In genomic region chr6:11575408-11576033, GRCh38 we compare ENCODE assay signal across 8 cellular contexts. TPM values are rescaled to one million over a fixed set of nuclear protein-coding genes. Genes with fewer than 3 reads are reported as not detected.
DNase-seq lines count a peak whose midpoint lies in the region; ATAC-seq, FAIRE-seq and TF ChIP-seq lines count a peak whose summit lies in the region.

No MANE protein-coding gene starts in this region.

- CTCF ChIA-PET in Panc1 (lab: Charles Lee): interaction anchor here (0.5 to 1.2 kb wide), 6 partner anchors 35 to 1097 kb away, joined by 3 to 6 read pairs (median 4); no protein-coding TSS in a partner anchor

- no peaks in the 10 kb centered on the region for H3K36me3 Mint-ChIP-seq in activated T-helper 2 cell treated with anti-CD3 and anti-CD28 coated beads, Interferon-gamma antibody, Interleukin-2, Interleukin-4, amounts not matched to agents 10 μg/mL and 5 μg/mL and 100 μg/mL, durations not matched to agents 14 hours and 24 hours and 36 hours (ENCODE audit: low read depth)
- H3K36me3 Mint-ChIP-seq in osteocyte (ENCODE audit: unreplicated experiment): no peaks in the 10 kb centered on the region

- intact Hi-C loops in Panc1 (cut with micrococcal nuclease; ENCODE audit: unreplicated experiment): loop anchor here (2.0 to 5.0 kb wide), 2 partner anchors 79 to 433 kb away; no protein-coding TSS in a partner anchor
- intact Hi-C loops in activated T-helper 2 cell treated with anti-CD3 and anti-CD28 coated beads, Interferon-gamma antibody, Interleukin-2, Interleukin-4, amounts not matched to agents 10 μg/mL and 5 μg/mL and 100 μg/mL, durations not matched to agents 14 hours and 24 hours and 36 hours (cut with micrococcal nuclease): loop anchor here (2.0 to 5.0 kb wide), 3 partner anchors 78 to 621 kb away; no protein-coding TSS in a partner anchor

- peaks cover 3% of the 10 kb centered on the region for H3K4me1 Mint-ChIP-seq in activated T-helper 2 cell treated with anti-CD3 and anti-CD28 coated beads, Interferon-gamma antibody, Interleukin-2, Interleukin-4, amounts not matched to agents 10 μg/mL and 5 μg/mL and 100 μg/mL, durations not matched to agents 14 hours and 24 hours and 36 hours (ENCODE audit: low read depth)
- H3K4me1 Mint-ChIP-seq in osteocyte (ENCODE audit: unreplicated experiment): peaks cover 3% of the 10 kb centered on the region

- POLR2A ChIA-PET in Panc1 (lab: Charles Lee): no interaction called here

- ATAC-seq in GM21528 (IDR thresholded peaks at IDR 0.05; ENCODE audit: low FRiP score, unreplicated experiment) (peak; percentile 93), Panc1 (peak; percentile 100)

- H3K27me3 ChIP-seq in Panc1 (ENCODE audit: control insufficient read depth, insufficient read depth, low read length): no peaks in the 10 kb centered on the region

- H3K9me3 Mint-ChIP-seq in activated T-helper 2 cell treated with anti-CD3 and anti-CD28 coated beads, Interferon-gamma antibody, Interleukin-2, Interleukin-4, amounts not matched to agents 10 μg/mL and 5 μg/mL and 100 μg/mL, durations not matched to agents 14 hours and 24 hours and 36 hours: no peaks in the 10 kb centered on the region
- H3K9me3 Mint-ChIP-seq in osteocyte (ENCODE audit: unreplicated experiment): no peaks in the 10 kb centered on the region

- FAIRE-seq in frontal cortex (lab: Jason Lieb, UNC): no peak

- H3K9me3 ChIP-seq in Panc1 (ENCODE audit: control insufficient read depth, insufficient read depth, low read depth, low read length): no peaks in the 10 kb centered on the region

- no peaks in the 10 kb centered on the region for H3K4me1 ChIP-seq in Panc1 (ENCODE audit: control insufficient read depth, insufficient read depth, low read length)

- H3K27me3 Mint-ChIP-seq in activated T-helper 2 cell treated with anti-CD3 and anti-CD28 coated beads, Interferon-gamma antibody, Interleukin-2, Interleukin-4, amounts not matched to agents 10 μg/mL and 5 μg/mL and 100 μg/mL, durations not matched to agents 14 hours and 24 hours and 36 hours (ENCODE audit: low read depth): peaks cover 2% of the 10 kb centered on the region
- no peaks in the 10 kb centered on the region for H3K27me3 Mint-ChIP-seq in osteocyte (ENCODE audit: unreplicated experiment)

- in situ Hi-C loops in Panc1 (cut with HindIII; ENCODE audit: low pct_unique_long_range_greater_than_20kb, low sequenced_read_pairs): no loop called here

- peak; percentile 74 for DNase-seq in GDM1 (lab: John Stamatoyannopoulos, UW)
- peak in 40 of 76 experiments; percentile 3 to 72 (median 32) for DNase-seq in HUDEP-2 (lab: John Stamatoyannopoulos, UW; ENCODE audit: unreplicated experiment in 76 of 76)
- DNase-seq in Panc1 (ENCODE audit: low read depth, low spot score): peak; percentile 82
- peak; percentile 24 for DNase-seq in activated T-helper 2 cell treated with anti-CD3 and anti-CD28 coated beads, Interferon-gamma antibody, Interleukin-2, Interleukin-4, amounts not matched to agents 10 μg/mL and 5 μg/mL and 100 μg/mL, durations not matched to agents 14 hours and 24 hours and 36 hours (ENCODE audit: low spot score)
- peak; percentile 22 to 33 for DNase-seq in frontal cortex (ENCODE audit: low spot score in 2 of 2)
- no peak for DNase-seq in osteocyte (ENCODE audit: extremely low spot score, unreplicated experiment)
- no peak for DNase-seq in NCI-H1048 (lab: John Stamatoyannopoulos, UW)

- no peaks in the 10 kb centered on the region for H3K36me3 ChIP-seq in Panc1 (ENCODE audit: control insufficient read depth, insufficient read depth, low read length)

- H3K27ac ChIP-seq in Panc1 (ENCODE audit: low read length): no peak overlapping the region

- H3K4me3 Mint-ChIP-seq in activated T-helper 2 cell treated with anti-CD3 and anti-CD28 coated beads, Interferon-gamma antibody, Interleukin-2, Interleukin-4, amounts not matched to agents 10 μg/mL and 5 μg/mL and 100 μg/mL, durations not matched to agents 14 hours and 24 hours and 36 hours (ENCODE audit: low read depth): no peak overlapping the region
- no peak overlapping the region for H3K4me3 Mint-ChIP-seq in osteocyte (ENCODE audit: unreplicated experiment)

- peak; percentile 94 for TF ChIP-seq CTCF in Panc1 (IDR thresholded peaks at IDR 0.05)
- peak; percentile 95 for TF ChIP-seq CTCF in osteocyte (IDR thresholded peaks at IDR 0.05)

- no TSS peak for BruUV-seq in Panc1 (replicated peaks; lab: Mats Ljungman, UMichigan)

- H3K4me3 ChIP-seq in Panc1 (ENCODE audit: low read depth in 2 of 2, low read length in 2 of 2): 0 out of 4 replicates have a peak overlapping the region, but pooled peaks of 1 of the 2 experiments have one; percentile 0

- H3K27ac Mint-ChIP-seq in activated T-helper 2 cell treated with anti-CD3 and anti-CD28 coated beads, Interferon-gamma antibody, Interleukin-2, Interleukin-4, amounts not matched to agents 10 μg/mL and 5 μg/mL and 100 μg/mL, durations not matched to agents 14 hours and 24 hours and 36 hours: no peak overlapping the region
- no peak overlapping the region for H3K27ac Mint-ChIP-seq in osteocyte (ENCODE audit: unreplicated experiment)

RNA-seq across cellular contexts. Expression of gene TMEM170B, which starts 38.0 kb away (rescaled TPM):
- total RNA-seq in Panc1 (2021; ENCODE audit: unreplicated experiment) (1.3 TPM), frontal cortex (51.8 TPM), osteocyte (3.5 and 3.7 TPM in 2 replicates)
- 0.44 TPM for polyA plus RNA-seq in Panc1 (2012; ENCODE audit: insufficient read length)
- total RNA-seq in activated T-helper 2 cell treated with anti-CD3 and anti-CD28 coated beads, Interferon-gamma antibody, Interleukin-2, Interleukin-4, amounts not matched to agents 10 μg/mL and 5 μg/mL and 100 μg/mL, durations not matched to agents 14 hours and 24 hours and 36 hours: 0.62 and 0.78 TPM in 2 replicates

Comparison
In these comparisons a context has a peak if more than half of its experiments do, and no peak if none do; other contexts are left out.
1. DNase-seq: peak in GDM1 (single experiment), HUDEP-2 (40 of 76), Panc1 (single experiment), activated T-helper 2 cell treated with anti-CD3 and anti-CD28 coated beads, Interferon-gamma antibody, Interleukin-2, Interleukin-4, amounts not matched to agents 10 μg/mL and 5 μg/mL and 100 μg/mL, durations not matched to agents 14 hours and 24 hours and 36 hours (single experiment) and frontal cortex (2 of 2); none in osteocyte (single experiment) and NCI-H1048 (single experiment).
2. RNA of gene TMEM170B, which starts 38.0 kb away (total RNA-seq): 51.8 TPM in frontal cortex (single experiment); 3.5 to 3.7 TPM in osteocyte, 1.3 TPM in Panc1 (single experiment) and 0.62 to 0.78 TPM in activated T-helper 2 cell treated with anti-CD3 and anti-CD28 coated beads, Interferon-gamma antibody, Interleukin-2, Interleukin-4, amounts not matched to agents 10 μg/mL and 5 μg/mL and 100 μg/mL, durations not matched to agents 14 hours and 24 hours and 36 hours; every median in the first group is over 10 times any median in the second.